In genomic region chr11:61091373-61092279, GRCh38 we compare ENCODE assay signal across 10 cellular contexts. TPM values are rescaled to one million over a fixed set of nuclear protein-coding genes. Genes with fewer than 3 reads are reported as not detected.
DNase-seq lines count a peak whose midpoint lies in the region; ATAC-seq and TF ChIP-seq lines count a peak whose summit lies in the region.
"Had no signal": no experiment of that assay in that cellular context is flagged by ENCODE, and none has a peak within 500 bp of the region (broad histone marks: within the 10 kb centered on the region; RNA-seq: fewer than 3 reads in every experiment).

No MANE protein-coding gene starts in this region.

- H3K4me3 ChIP-seq in CD4-positive, alpha-beta memory T cell (ENCODE audit: low read length in 2 of 2) = peak overlapping the region in 1 of 2 donors; percentile 16
- no peak overlapping the region for H3K4me3 ChIP-seq in GM23338
- H3K4me3 ChIP-seq in mesenchymal stem cell (ENCODE audit: insufficient read depth in 1 of 2, low read depth in 1 of 2, low read length in 2 of 2) = no peak overlapping the region

- no peaks in the 10 kb centered on the region for H3K9me3 ChIP-seq in CD4-positive, alpha-beta memory T cell (ENCODE audit: control insufficient read depth in 1 of 2, low read length in 2 of 2)
- no peaks in the 10 kb centered on the region for H3K9me3 ChIP-seq in mesenchymal stem cell (ENCODE audit: control insufficient read depth, low read length)

- peaks cover 0 to 3% of the 10 kb centered on the region in 2 donors for H3K36me3 Mint-ChIP-seq in CD4-positive, alpha-beta memory T cell
- H3K36me3 Mint-ChIP-seq in GM23338 (ENCODE audit: low read depth) = peaks cover 4% of the 10 kb centered on the region; the same call in 1 of the 3 replicates
- peaks cover 13% of the 10 kb centered on the region in 2 donors for H3K36me3 Mint-ChIP-seq in activated T-cell treated with anti-CD3 and anti-CD28 coated beads, Interleukin-2, amount 50 U/mL, for 72 hours (ENCODE audit: insufficient read depth in 2 of 2)

- no peaks in the 10 kb centered on the region for H3K9me2 ChIP-seq in GM23338 (ENCODE audit: insufficient read depth)

- H3K14ac ChIP-seq in mesenchymal stem cell (ENCODE audit: low read length in 2 of 2) = peak overlapping the region in 1 of 2 experiments; percentile 5

- no peaks in the 10 kb centered on the region for H3K79me1 ChIP-seq in mesenchymal stem cell (replicated peaks; ENCODE audit: low read length, poor library complexity, severe bottlenecking)

- ATAC-seq in GM23338 (no peak; the same call in 2 of the 3 replicates), GM19452 (IDR thresholded peaks at IDR 0.05; ENCODE audit: unreplicated experiment) (no peak)
- peak; percentile 66 to 77 for ATAC-seq in activated T-cell treated with anti-CD3 and anti-CD28 coated beads, Interleukin-2, amount 50 U/mL, for 72 hours (replicated peaks in 1 of 2)

- POLR2A ChIA-PET in CD4-positive, alpha-beta memory T cell (lab: Charles Lee; ENCODE audit: partially characterized antibody) = interaction anchor here (0.7 to 8.1 kb wide), 26 partner anchors 11 to 178 kb away, joined by 3 to 102 read pairs (median 7); partner anchors contain the start of genes CD5 and TMEM109

- H3F3A ChIP-seq in GM23338 (replicated peaks; ENCODE audit: low read depth) = no peaks in the 10 kb centered on the region

- peaks cover 52% of the 10 kb centered on the region for H3K4me1 ChIP-seq in CD4-positive, alpha-beta memory T cell (ENCODE audit: insufficient read depth, low read length)
- H3K4me1 ChIP-seq in GM23338 (ENCODE audit: insufficient read depth) (no peaks in the 10 kb centered on the region; the same call in 1 of the 2 replicates), mesenchymal stem cell (ENCODE audit: control insufficient read depth, insufficient read depth, low read depth, low read length) (peaks cover 7% of the 10 kb centered on the region)

- no peak overlapping the region for H3K9ac ChIP-seq in mesenchymal stem cell (ENCODE audit: low read length)

- H3K27me3 Mint-ChIP-seq in CD4-positive, alpha-beta memory T cell = no peaks in the 10 kb centered on the region
- H3K27me3 Mint-ChIP-seq in GM23338 (ENCODE audit: insufficient read depth, low read depth, poor library complexity) = peaks cover 5% of the 10 kb centered on the region
- no peaks in the 10 kb centered on the region for H3K27me3 Mint-ChIP-seq in activated T-cell treated with anti-CD3 and anti-CD28 coated beads, Interleukin-2, amount 50 U/mL, for 72 hours (ENCODE audit: low read depth)

- H3K4me1 Mint-ChIP-seq in CD4-positive, alpha-beta memory T cell = peaks cover 44 to 75% (median 50%) of the 10 kb centered on the region in 4 donors
- peaks cover 11% of the 10 kb centered on the region for H3K4me1 Mint-ChIP-seq in GM23338
- peaks cover 89% of the 10 kb centered on the region for H3K4me1 Mint-ChIP-seq in activated T-cell treated with anti-CD3 and anti-CD28 coated beads, Interleukin-2, amount 50 U/mL, for 72 hours (ENCODE audit: low read depth)

- no peak overlapping the region for H3K23ac ChIP-seq in mesenchymal stem cell (ENCODE audit: low read length in 2 of 2)

- no peak overlapping the region for H3K18ac ChIP-seq in mesenchymal stem cell (ENCODE audit: low read depth in 1 of 2, low read length in 2 of 2)

- no peaks in the 10 kb centered on the region for H3K36me3 ChIP-seq in CD4-positive, alpha-beta memory T cell (ENCODE audit: insufficient read depth, low read length)
- no peaks in the 10 kb centered on the region for H3K36me3 ChIP-seq in GM23338 (ENCODE audit: insufficient read depth)
- no peaks in the 10 kb centered on the region for H3K36me3 ChIP-seq in mesenchymal stem cell (ENCODE audit: control insufficient read depth in 1 of 2, insufficient read depth in 2 of 2, low read depth in 1 of 2, low read length in 2 of 2)

- H3K4me3 Mint-ChIP-seq in CD4-positive, alpha-beta memory T cell = peak overlapping the region; percentile 71 to 89 (median 80)
- H3K4me3 Mint-ChIP-seq in GM23338 = no peak overlapping the region
- peak overlapping the region; percentile 93 to 97 for H3K4me3 Mint-ChIP-seq in activated T-cell treated with anti-CD3 and anti-CD28 coated beads, Interleukin-2, amount 50 U/mL, for 72 hours

- H3K4ac ChIP-seq in mesenchymal stem cell (ENCODE audit: low read depth in 1 of 2, low read length in 2 of 2) = no peak overlapping the region

- DNase-seq in CD4-positive, alpha-beta memory T cell = peak in 1 of 5 donors; percentile 74
- DNase-seq in GM23338 (ENCODE audit: low spot score) (no peak), mesenchymal stem cell (peak; percentile 19), NCI-H1436 treated with DMSO at 0.1 percent for 48 hours (lab: John Stamatoyannopoulos, UW) (no peak), NCI-H2171 (lab: John Stamatoyannopoulos, UW) (no peak), SK-N-DZ (ENCODE audit: low spot score) (no peak)
- peak; percentile 63 to 70 for DNase-seq in activated T-cell treated with anti-CD3 and anti-CD28 coated beads, Interleukin-2, amount 50 U/mL, for 72 hours
- DNase-seq: hypothalamus had no signal

- 61% methylated on average over 13 of the region's 17 CpGs for WGBS in mesenchymal stem cell

- H3K9me3 Mint-ChIP-seq in CD4-positive, alpha-beta memory T cell = peaks cover 0 to 5% (median 0%) of the 10 kb centered on the region in 8 donors
- peaks cover 28% of the 10 kb centered on the region for H3K9me3 Mint-ChIP-seq in GM23338
- H3K9me3 Mint-ChIP-seq in activated T-cell treated with anti-CD3 and anti-CD28 coated beads, Interleukin-2, amount 50 U/mL, for 72 hours = peaks cover 0 to 2% of the 10 kb centered on the region in 2 donors

- H4K91ac ChIP-seq in mesenchymal stem cell (ENCODE audit: low read length) = peak overlapping the region; percentile 28

- no peak overlapping the region for H2AK5ac ChIP-seq in mesenchymal stem cell (ENCODE audit: low read length, severe bottlenecking)

- peak overlapping the region; percentile 95 to 99 (median 97) for H3K27ac Mint-ChIP-seq in CD4-positive, alpha-beta memory T cell
- peak overlapping the region; percentile 62; the same call in 1 of the 2 replicates for H3K27ac Mint-ChIP-seq in GM23338
- peak overlapping the region; percentile 95 for H3K27ac Mint-ChIP-seq in activated T-cell treated with anti-CD3 and anti-CD28 coated beads, Interleukin-2, amount 50 U/mL, for 72 hours

- no peaks in the 10 kb centered on the region for H4K20me1 ChIP-seq in GM23338 (replicated peaks; ENCODE audit: insufficient read depth)

- no peak overlapping the region for H2BK12ac ChIP-seq in mesenchymal stem cell (ENCODE audit: low read length in 2 of 2)

- no peaks in the 10 kb centered on the region for H3K27me3 ChIP-seq in CD4-positive, alpha-beta memory T cell (ENCODE audit: insufficient read depth, low read length)
- H3K27me3 ChIP-seq in GM23338 (ENCODE audit: insufficient read depth) (no peaks in the 10 kb centered on the region), mesenchymal stem cell (ENCODE audit: control insufficient read depth in 1 of 2, insufficient read depth in 1 of 2, low read length in 2 of 2) (peaks cover 10 to 12% of the 10 kb centered on the region in 2 experiments)

- no peak overlapping the region for H4K8ac ChIP-seq in mesenchymal stem cell (ENCODE audit: low read length)

- H2AFZ ChIP-seq in GM23338 (peak overlapping the region; percentile 28; the same call in 1 of the 2 replicates), mesenchymal stem cell (ENCODE audit: low read depth, low read length) (no peak overlapping the region)

- no peaks in the 10 kb centered on the region for H3K79me2 ChIP-seq in GM23338 (replicated peaks; ENCODE audit: insufficient read depth)

- CTCF ChIA-PET in CD4-positive, alpha-beta memory T cell (lab: Charles Lee; ENCODE audit: partially characterized antibody) = interaction anchor here (0.7 to 2.8 kb wide), 16 partner anchors 8 to 122 kb away, joined by 3 to 16 read pairs (median 4); partner anchors contain the start of gene CD6

- H2BK15ac ChIP-seq in mesenchymal stem cell (ENCODE audit: low read depth, poor library complexity, severe bottlenecking) = no peak overlapping the region

- peak overlapping the region; percentile 87 for H3K27ac ChIP-seq in CD4-positive, alpha-beta memory T cell (ENCODE audit: low read depth, low read length)
- H3K27ac ChIP-seq in GM23338 (ENCODE audit: low read depth) (no peak overlapping the region), mesenchymal stem cell (ENCODE audit: low read length, poor library complexity, severe bottlenecking) (no peak overlapping the region)

- intact Hi-C loops in CD4-positive, alpha-beta memory T cell (cut with micrococcal nuclease) = loop anchor here (5.0 kb wide), 1 partner anchor 71 kb away; the partner anchor contains the start of gene VPS37C

- H2BK5ac ChIP-seq in mesenchymal stem cell (ENCODE audit: low read depth, low read length, poor library complexity, severe bottlenecking) = no peak overlapping the region

- H3K4me2 ChIP-seq in GM23338 = no peak overlapping the region
- H3K4me2 ChIP-seq in mesenchymal stem cell (ENCODE audit: low read length, poor library complexity, severe bottlenecking) = no peak overlapping the region

- TF ChIP-seq CTCF in GM23338 (conservative IDR thresholded peaks at IDR 0.05; ENCODE audit: low read depth in 2 of 2) = no peak

- H2BK120ac ChIP-seq in mesenchymal stem cell (ENCODE audit: low read depth, low read length) = no peak overlapping the region

TF ChIP-seq in GM23338, 12 proteins besides CTCF, POLR2A, EP300 and RAD21 (continues in another document):
- TF ChIP-seq NANOG (IDR thresholded peaks at IDR 0.05; ENCODE audit: borderline replicate concordance) (no peak), EZH2phosphoT487 (IDR thresholded peaks at IDR 0.05; ENCODE audit: unreplicated experiment) (no peak), POLR2AphosphoS5 (IDR thresholded peaks at IDR 0.05; ENCODE audit: low read depth) (no peak)

RNA-seq across cellular contexts. Expression of gene CD5, which starts 10.7 kb away (rescaled TPM):
- total RNA-seq in CD4-positive, alpha-beta memory T cell = 100 to 1,000 TPM; 283 to 289 TPM
- polyA plus RNA-seq in CD4-positive, alpha-beta memory T cell = 100 to 1,000 TPM; 170 to 323 TPM
- not detected in 2 replicates for total RNA-seq in GM23338 (2014; rRNA removed; shearing (Covaris generic))
- not detected in 2 replicates for polyA plus RNA-seq in GM23338 (2016; fragmentation: Nextera tagmentation; extraction: Ambion mirVana)
- total RNA-seq in activated T-cell treated with anti-CD3 and anti-CD28 coated beads, Interleukin-2, amount 50 U/mL, for 72 hours = 100 to 1,000 TPM; 285 to 317 TPM
- not detected for polyA plus RNA-seq in mesenchymal stem cell (2013, experiment 1 of 2)
- not detected for polyA plus RNA-seq in mesenchymal stem cell (2013, experiment 2 of 2)
- polyA plus RNA-seq in SK-N-DZ (2014; cell fraction: cytosol; rRNA removed) = 0.10 TPM in 1 of 2 replicates, not detected in the other
- polyA plus RNA-seq in SK-N-DZ (2014; cell fraction: nucleus; rRNA removed) = 0.05 TPM in 1 of 2 replicates, not detected in the other
- total RNA-seq: skeletal muscle tissue had no signal

Comparison
In these comparisons a context has a peak if more than half of its experiments do, and no peak if none do; other contexts are left out.
1. DNase-seq: peak in activated T-cell treated with anti-CD3 and anti-CD28 coated beads, Interleukin-2, amount 50 U/mL, for 72 hours (2 of 2) and mesenchymal stem cell (single experiment); none in GM23338 (single experiment), NCI-H1436 treated with DMSO at 0.1 percent for 48 hours (single experiment), NCI-H2171 (single experiment) and SK-N-DZ (single experiment).
2. ATAC-seq: peak in activated T-cell treated with anti-CD3 and anti-CD28 coated beads, Interleukin-2, amount 50 U/mL, for 72 hours (2 of 2); none in GM23338 (single experiment) and GM19452 (single experiment).
3. RNA of gene CD5, which starts 10.7 kb away (total RNA-seq): 285 to 317 TPM in activated T-cell treated with anti-CD3 and anti-CD28 coated beads, Interleukin-2, amount 50 U/mL, for 72 hours and 283 to 289 TPM in CD4-positive, alpha-beta memory T cell; not detected in GM23338; every median in the first group is over 100 times any median in the second.
4. Peak in every context shown above with its lines, with median percentiles within 50 percentile points of each other: H3K27ac Mint-ChIP-seq.